Comparison of ENCODE assay signal across 19 cellular contexts in genomic region chr7:69434350-69434749, GRCh38.
A peak's percentile ranks its signal among the peaks of the same experiment; 100 is the strongest.
DNase-seq lines count a peak whose midpoint lies in the region; ATAC-seq, FAIRE-seq and TF ChIP-seq lines count a peak whose summit lies in the region.
"Had no signal": no experiment of that assay in that cellular context is flagged by ENCODE, and none has a peak within 500 bp of the region (broad histone marks: within the 10 kb centered on the region; RNA-seq: fewer than 3 reads in every experiment).

No MANE protein-coding gene starts in this region.

- FAIRE-seq in astrocyte (lab: Jason Lieb, UNC) = peak; percentile 80

- H3K4me3 Mint-ChIP-seq in astrocyte (ENCODE audit: unreplicated experiment) = no peak overlapping the region
- H3K4me3 Mint-ChIP-seq: activated CD8-positive, alpha-beta memory T cell treated with anti-CD3 and anti-CD28 coated beads, Interleukin-2, amount 10 ng/mL, durations not matched to agents 7 days and 5 days; stimulated activated naive CD8-positive, alpha-beta T cell treated with anti-CD3 and anti-CD28 coated beads, Interleukin-15, Interleukin-2, amounts not matched to agents 100 ng/mL and 50 ng/mL, for 24 hours had no signal

- no peak overlapping the region for H3K9ac ChIP-seq in astrocyte (ENCODE audit: low read length)
- H3K9ac ChIP-seq: KMS-11 had no signal

- H3K36me3 ChIP-seq in astrocyte (ENCODE audit: insufficient read depth, low read length) (no peaks in the 10 kb centered on the region), H7 (replicated peaks; ENCODE audit: control insufficient read depth, insufficient read depth, low read length) (no peaks in the 10 kb centered on the region)
- H3K36me3 ChIP-seq: esophagus squamous epithelium, upper lobe of right lung had no signal

- H3K79me2 ChIP-seq in astrocyte (ENCODE audit: insufficient read depth, low read length) = no peaks in the 10 kb centered on the region

- H4K20me1 ChIP-seq in astrocyte (ENCODE audit: insufficient read depth, low read length) = no peaks in the 10 kb centered on the region

- H3K27me3 ChIP-seq in astrocyte (ENCODE audit: insufficient read depth, low read length) (no peaks in the 10 kb centered on the region), H7 (ENCODE audit: control insufficient read depth, insufficient read depth, low read length) (peaks cover 7% of the 10 kb centered on the region), dorsolateral prefrontal cortex (no peaks in the 10 kb centered on the region)
- H3K27me3 ChIP-seq: upper lobe of right lung had no signal

- peak overlapping the region; percentile 25 for H3K27ac ChIP-seq in astrocyte (ENCODE audit: low read depth, low read length)
- H3K27ac ChIP-seq in dorsolateral prefrontal cortex = no peak overlapping the region
- H3K27ac ChIP-seq: esophagus squamous epithelium, KMS-11, upper lobe of right lung had no signal

- H2AFZ ChIP-seq in astrocyte (ENCODE audit: low read depth, low read length) = no peak overlapping the region

- no peak overlapping the region for H3K27ac Mint-ChIP-seq in astrocyte (ENCODE audit: unreplicated experiment)
- H3K27ac Mint-ChIP-seq: activated CD8-positive, alpha-beta memory T cell treated with anti-CD3 and anti-CD28 coated beads, Interleukin-2, amount 10 ng/mL, durations not matched to agents 7 days and 5 days; stimulated activated naive CD8-positive, alpha-beta T cell treated with anti-CD3 and anti-CD28 coated beads, Interleukin-15, Interleukin-2, amounts not matched to agents 100 ng/mL and 50 ng/mL, for 24 hours had no signal

- peaks cover 20% of the 10 kb centered on the region for H3K27me3 Mint-ChIP-seq in astrocyte (ENCODE audit: low read depth, unreplicated experiment)
- H3K27me3 Mint-ChIP-seq: activated CD8-positive, alpha-beta memory T cell treated with anti-CD3 and anti-CD28 coated beads, Interleukin-2, amount 10 ng/mL, durations not matched to agents 7 days and 5 days had no signal

- ATAC-seq in HG02610 (IDR thresholded peaks at IDR 0.05; ENCODE audit: unreplicated experiment) (peak; percentile 71), GM19035 (IDR thresholded peaks at IDR 0.05; ENCODE audit: unreplicated experiment) (no peak), HG02571 (IDR thresholded peaks at IDR 0.05; ENCODE audit: unreplicated experiment) (no peak)
- ATAC-seq: activated CD8-positive, alpha-beta memory T cell treated with anti-CD3 and anti-CD28 coated beads, Interleukin-2, amount 10 ng/mL, durations not matched to agents 7 days and 5 days; right cardiac atrium; SK-N-SH treated with all-trans-retinoic acid at 6 μM for 48 hours; upper lobe of right lung had no signal

- H3K4me1 Mint-ChIP-seq in astrocyte (ENCODE audit: low read depth, unreplicated experiment) = no peaks in the 10 kb centered on the region

- DNase-seq in DMS79 (lab: John Stamatoyannopoulos, UW) (peak; percentile 28), astrocyte (ENCODE audit: low read depth) (peak; percentile 97), renal cortical epithelial cell (ENCODE audit: low read depth) (peak; percentile 10), H7 (no peak), dorsolateral prefrontal cortex (no peak)
- DNase-seq: activated CD8-positive, alpha-beta memory T cell treated with anti-CD3 and anti-CD28 coated beads, Interleukin-2, amount 10 ng/mL, durations not matched to agents 7 days and 5 days; effector CD4-positive, alpha-beta T cell; esophagus squamous epithelium; glutamatergic neuron; NCI-H1417 treated with DMSO at 0.1 percent for 48 hours; NCI-H2227 treated with DMSO at 0.1 percent for 48 hours; right cardiac atrium; upper lobe of right lung had no signal

- H3K4me3 ChIP-seq in astrocyte (ENCODE audit: insufficient read depth, low read depth, low read length) (no peak overlapping the region), H7 (ENCODE audit: insufficient read depth, low read depth, low read length) (no peak overlapping the region), dorsolateral prefrontal cortex (no peak overlapping the region)
- H3K4me3 ChIP-seq: esophagus squamous epithelium, upper lobe of right lung had no signal

- no peaks in the 10 kb centered on the region for H3K9me3 ChIP-seq in astrocyte (ENCODE audit: insufficient read depth, low read depth, low read length)
- H3K9me3 ChIP-seq: esophagus squamous epithelium, upper lobe of right lung had no signal

- intact Hi-C loops in dorsolateral prefrontal cortex (cut with DNase I) = no loop called here

- H3K4me1 ChIP-seq in astrocyte (ENCODE audit: insufficient read depth, low read length) = peaks cover 15% of the 10 kb centered on the region

- peak overlapping the region; percentile 8 for H3K4me2 ChIP-seq in astrocyte (ENCODE audit: low read length)
- H3K4me2 ChIP-seq: KMS-11 had no signal

- TF ChIP-seq CTCF in astrocyte (IDR thresholded peaks at IDR 0.05; ENCODE audit: insufficient read depth, low read depth, low read length) (no peak), dorsolateral prefrontal cortex (IDR thresholded peaks at IDR 0.05 in 54 of 56, conservative IDR thresholded peaks at IDR 0.05 in 2 of 56; ENCODE audit: low read depth in 1 of 56, partially characterized antibody in 56 of 56) (no peak)

- H3K9me3 Mint-ChIP-seq in astrocyte (ENCODE audit: unreplicated experiment) = peaks cover 3% of the 10 kb centered on the region

- no peaks in the 10 kb centered on the region for H3K36me3 Mint-ChIP-seq in astrocyte (ENCODE audit: low read depth, unreplicated experiment)
- H3K36me3 Mint-ChIP-seq: activated CD8-positive, alpha-beta memory T cell treated with anti-CD3 and anti-CD28 coated beads, Interleukin-2, amount 10 ng/mL, durations not matched to agents 7 days and 5 days had no signal

Comparison
In these comparisons a context has a peak if more than half of its experiments do, and no peak if none do; other contexts are left out.
1. DNase-seq: peak in DMS79 (single experiment), astrocyte (single experiment) and renal cortical epithelial cell (single experiment); none in H7 (single experiment) and dorsolateral prefrontal cortex (0 of 10).